17 cellular contexts compared by ENCODE assay signal in genomic region chr22:17268501-17269223, GRCh38. TPM values are rescaled to one million over a fixed set of nuclear protein-coding genes. Genes with fewer than 3 reads are reported as not detected.
DNase-seq lines count a peak whose midpoint lies in the region; ATAC-seq and TF ChIP-seq lines count a peak whose summit lies in the region.
"Had no signal": no experiment of that assay in that cellular context is flagged by ENCODE, and none has a peak within 500 bp of the region (broad histone marks: within the 10 kb centered on the region; RNA-seq: fewer than 3 reads in every experiment).

No MANE protein-coding gene starts in this region.

- no peaks in the 10 kb centered on the region for H3K27me3 Mint-ChIP-seq in brain
- H3K27me3 Mint-ChIP-seq in neural crest cell (ENCODE audit: low read depth) = no peaks in the 10 kb centered on the region

- TF ChIP-seq CTCF in brain (conservative IDR thresholded peaks at IDR 0.05) = peak in 1 of 2 experiments; percentile 37
- TF ChIP-seq CTCF in neural crest cell (conservative IDR thresholded peaks at IDR 0.05) = peak; percentile 31

- no peaks in the 10 kb centered on the region for H3K36me3 Mint-ChIP-seq in brain
- H3K36me3 Mint-ChIP-seq in neural crest cell (ENCODE audit: low read depth) = no peaks in the 10 kb centered on the region

- POLR2A ChIA-PET in HEK293T (lab: Yijun Ruan, JAX) = no interaction called here

- no peak for ATAC-seq in HG03460 (IDR thresholded peaks at IDR 0.05; ENCODE audit: unreplicated experiment)
- ATAC-seq: right cardiac atrium had no signal

- H3K4me3 Mint-ChIP-seq in brain (peak overlapping the region in 1 of 5 experiments; percentile 16), neural crest cell (no peak overlapping the region)

- CTCF ChIA-PET in HEK293T (lab: Yijun Ruan, JAX) = interaction anchor here (0.6 to 1.8 kb wide), 4 partner anchors 10 to 233 kb away, joined by 3 to 6 read pairs (median 4); no protein-coding TSS in a partner anchor

- peak; percentile 44 for DNase-seq in NCI-H2171 treated with DMSO at 0.1 percent for 48 hours (lab: John Stamatoyannopoulos, UW)
- no peak for DNase-seq in NCI-H2171 (lab: John Stamatoyannopoulos, UW)
- DNase-seq in HEK293T (ENCODE audit: extremely low spot score) = no peak
- no peak for DNase-seq in neural crest cell (ENCODE audit: low read depth, low spot score)
- DNase-seq in activated CD8-positive, alpha-beta memory T cell treated with anti-CD3 and anti-CD28 coated beads, Interleukin-2, amount 50 U/mL, for 4 hours = no peak
- no peak for DNase-seq in caudate nucleus (lab: John Stamatoyannopoulos, UW)
- DNase-seq: activated CD4-positive, CD25-positive, alpha-beta regulatory T cell; activated gamma-delta T cell; foreskin melanocyte; NCI-H146; right cardiac atrium; Right ventricle myocardium superior; uterus had no signal

- H3K27ac Mint-ChIP-seq in brain (peak overlapping the region in 3 of 5 experiments; percentile 72 to 97 (median 97)), neural crest cell (ENCODE audit: unreplicated experiment) (no peak overlapping the region)

- peaks cover 0 to 2% (median 0%) of the 10 kb centered on the region in 5 experiments for H3K9me3 Mint-ChIP-seq in brain
- no peaks in the 10 kb centered on the region for H3K9me3 Mint-ChIP-seq in neural crest cell

- H3K27ac ChIP-seq in caudate nucleus (ENCODE audit: low read depth, low read length) = no peak overlapping the region
- H3K27ac ChIP-seq: coronary artery, HL-60, uterus had no signal

- peaks cover 86% of the 10 kb centered on the region for H3K4me1 Mint-ChIP-seq in brain
- peaks cover 48% of the 10 kb centered on the region for H3K4me1 Mint-ChIP-seq in neural crest cell

TF ChIP-seq in HEK293T, 16 proteins besides CTCF, POLR2A, EP300 and RAD21:
- peak; percentile 65 for TF ChIP-seq ZNF384 (IDR thresholded peaks at IDR 0.05)
- no peak for TF ChIP-seq BHLHE40 (IDR thresholded peaks at IDR 0.05; ENCODE audit: borderline replicate concordance)

RNA-seq across cellular contexts. Expression of gene ADA2, which starts 49.4 kb away (rescaled TPM):
- 108 TPM for polyA plus RNA-seq in brain (ENCODE audit: insufficient read depth, low read depth, low replicate concordance)
- total RNA-seq in neural crest cell = 32.0 and 33.5 TPM in 2 replicates
